26 cellular contexts compared by ENCODE assay signal in genomic region chr2:193867454-193867853, GRCh38.
DNase-seq lines count a peak whose midpoint lies in the region; ATAC-seq, FAIRE-seq and TF ChIP-seq lines count a peak whose summit lies in the region.
"Had no signal": no experiment of that assay in that cellular context is flagged by ENCODE, and none has a peak within 500 bp of the region (broad histone marks: within the 10 kb centered on the region; RNA-seq: fewer than 3 reads in every experiment).

No MANE protein-coding gene starts in this region.

- H3K27me3 ChIP-seq in endodermal cell (ENCODE audit: control insufficient read depth, insufficient read depth, low read length, poor library complexity, severe bottlenecking) = no peaks in the 10 kb centered on the region
- H3K27me3 ChIP-seq: BE2C, BLaER1 had no signal

- peak; percentile 9 for ATAC-seq in stimulated activated memory B cell treated with anti-CD40 and anti-IgM and Interleukin-4, amounts not matched to agents 10 μg/mL and 1 μg/mL and 100 μg/mL, for 72 hours
- no peak for ATAC-seq in sciatic nerve

- peak; percentile 12 for DNase-seq in NCI-H2029 treated with DMSO at 0.1 percent for 48 hours (lab: John Stamatoyannopoulos, UW)
- DNase-seq in UCSD-AML1 (lab: John Stamatoyannopoulos, UW; ENCODE audit: unreplicated experiment) = peak; percentile 3
- DNase-seq in endodermal cell = peak; percentile 34
- DNase-seq in sciatic nerve (ENCODE audit: low spot score) = no peak
- no peak for DNase-seq in HUDEP-2 (lab: John Stamatoyannopoulos, UW; ENCODE audit: unreplicated experiment in 76 of 76)
- DNase-seq in urothelium cell line (ENCODE audit: low spot score) = no peak
- no peak for DNase-seq in activated CD4-positive, alpha-beta T cell treated with anti-CD3 and anti-CD28 coated beads, Interleukin-2, amount 10 ng/mL, durations not matched to agents 24 days and 14 days
- DNase-seq: 8988T; ACHN; BE2C; C1 segment of cervical spinal cord; CD4-positive, alpha-beta memory T cell; CD4-positive, CD25-positive, alpha-beta regulatory T cell; COR-L47; DMS 273 treated with DMSO at 0.1 percent for 48 hours; DMS153; DMS79 treated with DMSO at 0.1 percent for 48 hours; GF-D8 had no signal

- 90 to 92% methylated on average over 7 to 11 of the region's 11 CpGs for WGBS in endodermal cell (ENCODE audit: insufficient coverage in 1 of 2, insufficient read length in 1 of 2), 2 experiments

- no peaks in the 10 kb centered on the region for H3K9me3 Mint-ChIP-seq in endodermal cell
- H3K9me3 Mint-ChIP-seq in stimulated activated memory B cell treated with anti-CD40 and anti-IgM and Interleukin-4, amounts not matched to agents 10 μg/mL and 1 μg/mL and 100 μg/mL, for 72 hours = no peaks in the 10 kb centered on the region
- H3K9me3 Mint-ChIP-seq in activated CD4-positive, alpha-beta T cell treated with anti-CD3 and anti-CD28 coated beads, Interleukin-2, amount 10 ng/mL, durations not matched to agents 24 days and 14 days = no peaks in the 10 kb centered on the region

- no peak overlapping the region for H3K27ac Mint-ChIP-seq in endodermal cell
- no peak overlapping the region for H3K27ac Mint-ChIP-seq in stimulated activated memory B cell treated with anti-CD40 and anti-IgM and Interleukin-4, amounts not matched to agents 10 μg/mL and 1 μg/mL and 100 μg/mL, for 72 hours
- H3K27ac Mint-ChIP-seq in activated CD4-positive, alpha-beta T cell treated with anti-CD3 and anti-CD28 coated beads, Interleukin-2, amount 10 ng/mL, durations not matched to agents 24 days and 14 days = no peak overlapping the region
- H3K27ac Mint-ChIP-seq: CD14-positive monocyte; CD4-positive, alpha-beta memory T cell; CD4-positive, CD25-positive, alpha-beta regulatory T cell; CD8-positive, alpha-beta memory T cell had no signal

- no peaks in the 10 kb centered on the region for H3K27me3 Mint-ChIP-seq in endodermal cell (ENCODE audit: insufficient read depth)
- no peaks in the 10 kb centered on the region for H3K27me3 Mint-ChIP-seq in stimulated activated memory B cell treated with anti-CD40 and anti-IgM and Interleukin-4, amounts not matched to agents 10 μg/mL and 1 μg/mL and 100 μg/mL, for 72 hours
- no peaks in the 10 kb centered on the region for H3K27me3 Mint-ChIP-seq in activated CD4-positive, alpha-beta T cell treated with anti-CD3 and anti-CD28 coated beads, Interleukin-2, amount 10 ng/mL, durations not matched to agents 24 days and 14 days
- H3K27me3 Mint-ChIP-seq: CD4-positive, alpha-beta memory T cell; CD4-positive, CD25-positive, alpha-beta regulatory T cell; CD8-positive, alpha-beta memory T cell had no signal

- no peak for FAIRE-seq in urothelium cell line (lab: Jason Lieb, UNC)
- FAIRE-seq: A204.1, G401.6, GM12891, GM19239 had no signal

- no peak overlapping the region for H3K4me3 Mint-ChIP-seq in endodermal cell
- H3K4me3 Mint-ChIP-seq in stimulated activated memory B cell treated with anti-CD40 and anti-IgM and Interleukin-4, amounts not matched to agents 10 μg/mL and 1 μg/mL and 100 μg/mL, for 72 hours = no peak overlapping the region
- no peak overlapping the region for H3K4me3 Mint-ChIP-seq in activated CD4-positive, alpha-beta T cell treated with anti-CD3 and anti-CD28 coated beads, Interleukin-2, amount 10 ng/mL, durations not matched to agents 24 days and 14 days
- H3K4me3 Mint-ChIP-seq: CD14-positive monocyte; CD4-positive, alpha-beta memory T cell; CD4-positive, CD25-positive, alpha-beta regulatory T cell; CD8-positive, alpha-beta memory T cell had no signal

- intact Hi-C loops in sciatic nerve (cut with DNase I) = no loop called here
- intact Hi-C loops in activated CD4-positive, alpha-beta T cell treated with anti-CD3 and anti-CD28 coated beads, Interleukin-2, amount 10 ng/mL, durations not matched to agents 24 days and 14 days (cut with micrococcal nuclease) = no loop called here

- no peak overlapping the region for H3K9ac ChIP-seq in endodermal cell (ENCODE audit: extremely low read depth, low read length, poor library complexity, severe bottlenecking)
- H3K9ac ChIP-seq: BLaER1 had no signal

- H3K4me1 Mint-ChIP-seq in endodermal cell = no peaks in the 10 kb centered on the region
- H3K4me1 Mint-ChIP-seq in stimulated activated memory B cell treated with anti-CD40 and anti-IgM and Interleukin-4, amounts not matched to agents 10 μg/mL and 1 μg/mL and 100 μg/mL, for 72 hours = no peaks in the 10 kb centered on the region
- no peaks in the 10 kb centered on the region for H3K4me1 Mint-ChIP-seq in activated CD4-positive, alpha-beta T cell treated with anti-CD3 and anti-CD28 coated beads, Interleukin-2, amount 10 ng/mL, durations not matched to agents 24 days and 14 days
- H3K4me1 Mint-ChIP-seq: CD14-positive monocyte; CD4-positive, alpha-beta memory T cell; CD4-positive, CD25-positive, alpha-beta regulatory T cell; CD8-positive, alpha-beta memory T cell had no signal

- no peaks in the 10 kb centered on the region for H3K9me3 ChIP-seq in endodermal cell (ENCODE audit: control insufficient read depth, low read length)
- H3K9me3 ChIP-seq: BE2C, BLaER1 had no signal

- H3K27ac ChIP-seq in endodermal cell (ENCODE audit: low read depth, low read length) = no peak overlapping the region
- H3K27ac ChIP-seq: BLaER1 had no signal

- no peaks in the 10 kb centered on the region for H3K36me3 Mint-ChIP-seq in endodermal cell (ENCODE audit: low read depth)
- no peaks in the 10 kb centered on the region for H3K36me3 Mint-ChIP-seq in stimulated activated memory B cell treated with anti-CD40 and anti-IgM and Interleukin-4, amounts not matched to agents 10 μg/mL and 1 μg/mL and 100 μg/mL, for 72 hours
- no peaks in the 10 kb centered on the region for H3K36me3 Mint-ChIP-seq in activated CD4-positive, alpha-beta T cell treated with anti-CD3 and anti-CD28 coated beads, Interleukin-2, amount 10 ng/mL, durations not matched to agents 24 days and 14 days (ENCODE audit: low read depth)
- H3K36me3 Mint-ChIP-seq: CD14-positive monocyte; CD4-positive, alpha-beta memory T cell; CD4-positive, CD25-positive, alpha-beta regulatory T cell; CD8-positive, alpha-beta memory T cell had no signal

- no peak overlapping the region for H3K4me3 ChIP-seq in endodermal cell (ENCODE audit: low read length)
- H3K4me3 ChIP-seq: BLaER1 had no signal

- no peak for TF ChIP-seq CTCF in endodermal cell (conservative IDR thresholded peaks at IDR 0.05)

- H3K36me3 ChIP-seq in endodermal cell (ENCODE audit: control insufficient read depth, insufficient read depth, low read length) = no peaks in the 10 kb centered on the region
- H3K36me3 ChIP-seq: BE2C, BLaER1 had no signal

- no peaks in the 10 kb centered on the region for H3K4me1 ChIP-seq in endodermal cell (ENCODE audit: control insufficient read depth, insufficient read depth, low read length)
- H3K4me1 ChIP-seq: BE2C, BLaER1 had no signal

Comparison
In these comparisons a context has a peak if more than half of its experiments do, and no peak if none do; other contexts are left out.
1. DNase-seq: peak in NCI-H2029 treated with DMSO at 0.1 percent for 48 hours (single experiment), UCSD-AML1 (single experiment) and endodermal cell (single experiment); none in sciatic nerve (single experiment), HUDEP-2 (0 of 76), urothelium cell line (single experiment) and activated CD4-positive, alpha-beta T cell treated with anti-CD3 and anti-CD28 coated beads, Interleukin-2, amount 10 ng/mL, durations not matched to agents 24 days and 14 days (single experiment).